In the genomic region with DNA sequence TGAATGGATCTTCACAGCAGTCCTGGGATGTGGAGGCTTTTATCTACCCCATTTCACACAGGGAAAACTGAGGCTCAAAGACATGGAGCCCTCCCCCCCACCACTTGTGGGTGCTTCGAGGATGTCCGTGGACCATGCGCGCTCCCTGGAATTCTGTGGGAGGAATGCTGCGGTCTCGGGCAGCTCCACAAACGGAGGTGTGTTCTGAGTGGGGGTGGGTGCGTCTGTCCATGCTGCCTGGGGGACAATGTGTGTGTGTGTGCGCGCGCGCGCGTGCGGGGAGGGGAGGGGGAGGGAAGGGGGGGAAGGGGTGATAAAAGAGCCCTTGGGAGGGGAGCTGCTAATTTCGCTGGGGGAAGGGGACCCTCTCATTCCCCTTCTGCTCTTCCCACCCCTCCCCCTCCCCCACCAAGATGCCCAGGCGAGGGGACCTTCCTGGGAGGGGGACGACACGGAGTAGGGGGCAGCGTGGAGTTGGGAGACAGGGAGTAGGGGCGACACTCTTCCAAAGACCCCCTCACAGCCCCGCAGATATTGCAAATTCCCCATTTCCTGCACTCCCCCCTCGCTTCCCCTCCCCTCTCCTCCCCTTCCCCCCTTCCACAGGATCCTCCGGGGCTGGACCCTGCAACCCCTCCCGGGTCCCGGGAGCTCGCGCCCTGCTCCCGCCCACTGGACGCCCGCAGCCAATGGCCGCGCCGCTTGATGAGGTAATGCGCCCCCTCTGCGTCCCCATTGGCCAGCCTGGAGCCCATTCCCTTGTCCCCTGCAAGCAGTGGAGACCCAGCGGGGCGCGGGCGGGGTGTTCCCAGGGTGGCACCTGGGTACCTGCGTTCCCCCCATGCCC, we compare ENCODE assay signal across 9 cellular contexts. TPM values are rescaled to one million over a fixed set of nuclear protein-coding genes. Genes with fewer than 3 reads are reported as not detected.
DNase-seq lines count a peak whose midpoint lies in the region; ATAC-seq and TF ChIP-seq lines count a peak whose summit lies in the region.
"Had no signal": no experiment of that assay in that cellular context is flagged by ENCODE, and none has a peak within 500 bp of the region (broad histone marks: within the 10 kb centered on the region; RNA-seq: fewer than 3 reads in every experiment).

No MANE protein-coding gene starts in this region.

- TF ChIP-seq RAD21 in Ishikawa (IDR thresholded peaks at IDR 0.05; ENCODE audit: low read depth): no peak

- H3K4me3 ChIP-seq in astrocyte of the cerebellum (ENCODE audit: low read depth, low read length): peak overlapping the region; percentile 45
- H3K4me3 ChIP-seq in mesenchymal stem cell (ENCODE audit: insufficient read depth in 1 of 2, low read depth in 1 of 2, low read length in 2 of 2): peak overlapping the region in 1 of 2 experiments; percentile 22
- H3K4me3 ChIP-seq in breast epithelium: peak overlapping the region in 1 of 3 donors; percentile 22
- H3K4me3 ChIP-seq: stomach had no signal

- peaks cover 14 to 21% of the 10 kb centered on the region in 2 experiments for H3K27me3 ChIP-seq in mesenchymal stem cell (ENCODE audit: control insufficient read depth in 1 of 2, insufficient read depth in 1 of 2, low read length in 2 of 2)
- H3K27me3 ChIP-seq in breast epithelium: peaks cover 0 to 26% of the 10 kb centered on the region in 2 donors

- H3K18ac ChIP-seq in mesenchymal stem cell (ENCODE audit: low read depth in 1 of 2, low read length in 2 of 2): no peak overlapping the region

- H3K4me1 ChIP-seq in mesenchymal stem cell (ENCODE audit: control insufficient read depth, insufficient read depth, low read depth, low read length) (peaks cover 18% of the 10 kb centered on the region), breast epithelium (no peaks in the 10 kb centered on the region)

- H3K27ac ChIP-seq in mesenchymal stem cell (ENCODE audit: low read length, poor library complexity, severe bottlenecking) (no peak overlapping the region), breast epithelium (no peak overlapping the region)
- H3K27ac ChIP-seq: stomach had no signal

- H2BK12ac ChIP-seq in mesenchymal stem cell (ENCODE audit: low read length in 2 of 2): no peak overlapping the region

- TF ChIP-seq CTCF in astrocyte of the cerebellum (IDR thresholded peaks at IDR 0.05; ENCODE audit: low read depth, low read length, missing control alignments): no peak
- TF ChIP-seq CTCF in breast epithelium (IDR thresholded peaks at IDR 0.05): no peak

- DNase-seq in Caki2 (ENCODE audit: low read depth) (peak; percentile 11), astrocyte of the cerebellum (ENCODE audit: low read depth) (peak; percentile 41), mesenchymal stem cell (peak; percentile 33), NCI-H774 (lab: John Stamatoyannopoulos, UW) (no peak), breast epithelium (ENCODE audit: low spot score in 2 of 2) (no peak)
- DNase-seq: stomach had no signal

- intact Hi-C loops in breast epithelium (cut with DNase I; ENCODE audit: low total_unique reads): no loop called here

- H3K4me2 ChIP-seq in mesenchymal stem cell (ENCODE audit: low read length, poor library complexity, severe bottlenecking): no peak overlapping the region

- in situ Hi-C loops in Caki2 (cut with HindIII; ENCODE audit: low pct_unique_long_range_greater_than_20kb, low sequenced_read_pairs) (no loop called here), astrocyte of the cerebellum (cut with HindIII; ENCODE audit: low sequenced_read_pairs) (no loop called here)

- H2BK15ac ChIP-seq in mesenchymal stem cell (ENCODE audit: low read depth, poor library complexity, severe bottlenecking): no peak overlapping the region

- H2BK5ac ChIP-seq in mesenchymal stem cell (ENCODE audit: low read depth, low read length, poor library complexity, severe bottlenecking): no peak overlapping the region

- TF ChIP-seq EP300 in Ishikawa (IDR thresholded peaks at IDR 0.05; ENCODE audit: borderline replicate concordance): no peak

- H2AFZ ChIP-seq in mesenchymal stem cell (ENCODE audit: low read depth, low read length): no peak overlapping the region

- H3K36me3 ChIP-seq in mesenchymal stem cell (ENCODE audit: control insufficient read depth in 1 of 2, insufficient read depth in 2 of 2, low read depth in 1 of 2, low read length in 2 of 2) (no peaks in the 10 kb centered on the region), breast epithelium (no peaks in the 10 kb centered on the region)
- H3K36me3 ChIP-seq: stomach had no signal

- 3% methylated on average over 26 of the region's 41 CpGs for WGBS in mesenchymal stem cell

- no peak overlapping the region for H2AK5ac ChIP-seq in mesenchymal stem cell (ENCODE audit: low read length, severe bottlenecking)

- ATAC-seq in HG03159 (IDR thresholded peaks at IDR 0.05; ENCODE audit: unreplicated experiment) (no peak), HG03432 (IDR thresholded peaks at IDR 0.05; ENCODE audit: unreplicated experiment) (no peak)

- no peak overlapping the region for H4K91ac ChIP-seq in mesenchymal stem cell (ENCODE audit: low read length)

- H3K79me1 ChIP-seq in mesenchymal stem cell (replicated peaks; ENCODE audit: low read length, poor library complexity, severe bottlenecking): no peaks in the 10 kb centered on the region

- H3K14ac ChIP-seq in mesenchymal stem cell (ENCODE audit: low read length in 2 of 2): no peak overlapping the region

- H3K9me3 ChIP-seq in mesenchymal stem cell (ENCODE audit: control insufficient read depth, low read length) (no peaks in the 10 kb centered on the region), breast epithelium (no peaks in the 10 kb centered on the region)

- TF ChIP-seq POLR2A in breast epithelium (IDR thresholded peaks at IDR 0.05): no peak

- no peak overlapping the region for H3K9ac ChIP-seq in mesenchymal stem cell (ENCODE audit: low read length)

- no peak overlapping the region for H3K4ac ChIP-seq in mesenchymal stem cell (ENCODE audit: low read depth in 1 of 2, low read length in 2 of 2)

- H4K8ac ChIP-seq in mesenchymal stem cell (ENCODE audit: low read length): no peak overlapping the region

- H2BK120ac ChIP-seq in mesenchymal stem cell (ENCODE audit: low read depth, low read length): no peak overlapping the region

- no peak overlapping the region for H3K23ac ChIP-seq in mesenchymal stem cell (ENCODE audit: low read length in 2 of 2)

TF ChIP-seq in Ishikawa, 13 proteins besides CTCF, POLR2A, EP300 and RAD21:
- TF ChIP-seq TAF1 (IDR thresholded peaks at IDR 0.05; ENCODE audit: low read depth) (no peak), ZBTB7A (IDR thresholded peaks at IDR 0.05; ENCODE audit: low read depth) (peak; percentile 61; the same call in 1 of the 2 replicates)
- TF ChIP-seq, protein P1, sequence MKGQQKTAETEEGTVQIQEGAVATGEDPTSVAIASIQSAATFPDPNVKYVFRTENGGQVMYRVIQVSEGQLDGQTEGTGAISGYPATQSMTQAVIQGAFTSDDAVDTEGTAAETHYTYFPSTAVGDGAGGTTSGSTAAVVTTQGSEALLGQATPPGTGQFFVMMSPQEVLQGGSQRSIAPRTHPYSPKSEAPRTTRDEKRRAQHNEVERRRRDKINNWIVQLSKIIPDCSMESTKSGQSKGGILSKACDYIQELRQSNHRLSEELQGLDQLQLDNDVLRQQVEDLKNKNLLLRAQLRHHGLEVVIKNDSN (IDR thresholded peaks at IDR 0.05): no peak

RNA-seq across cellular contexts. Expression of a gene that starts 18.9 kb away (rescaled TPM):
- not detected in 2 replicates for total RNA-seq in Caki2 (2014; rRNA removed; shearing (Covaris generic); ENCODE audit: low replicate concordance)
- polyA plus RNA-seq in mesenchymal stem cell (2013, experiment 1 of 2): not detected
- not detected for polyA plus RNA-seq in mesenchymal stem cell (2013, experiment 2 of 2)
- not detected for total RNA-seq in breast epithelium
- total RNA-seq: stomach had no signal
- polyA plus RNA-seq: stomach had no signal

Comparison
In these comparisons a context has a peak if more than half of its experiments do, and no peak if none do; other contexts are left out.
1. DNase-seq: peak in Caki2 (single experiment), astrocyte of the cerebellum (single experiment) and mesenchymal stem cell (single experiment); none in NCI-H774 (single experiment) and breast epithelium (0 of 2).